ENCODE assay signal across 13 cellular contexts in the genomic region with DNA sequence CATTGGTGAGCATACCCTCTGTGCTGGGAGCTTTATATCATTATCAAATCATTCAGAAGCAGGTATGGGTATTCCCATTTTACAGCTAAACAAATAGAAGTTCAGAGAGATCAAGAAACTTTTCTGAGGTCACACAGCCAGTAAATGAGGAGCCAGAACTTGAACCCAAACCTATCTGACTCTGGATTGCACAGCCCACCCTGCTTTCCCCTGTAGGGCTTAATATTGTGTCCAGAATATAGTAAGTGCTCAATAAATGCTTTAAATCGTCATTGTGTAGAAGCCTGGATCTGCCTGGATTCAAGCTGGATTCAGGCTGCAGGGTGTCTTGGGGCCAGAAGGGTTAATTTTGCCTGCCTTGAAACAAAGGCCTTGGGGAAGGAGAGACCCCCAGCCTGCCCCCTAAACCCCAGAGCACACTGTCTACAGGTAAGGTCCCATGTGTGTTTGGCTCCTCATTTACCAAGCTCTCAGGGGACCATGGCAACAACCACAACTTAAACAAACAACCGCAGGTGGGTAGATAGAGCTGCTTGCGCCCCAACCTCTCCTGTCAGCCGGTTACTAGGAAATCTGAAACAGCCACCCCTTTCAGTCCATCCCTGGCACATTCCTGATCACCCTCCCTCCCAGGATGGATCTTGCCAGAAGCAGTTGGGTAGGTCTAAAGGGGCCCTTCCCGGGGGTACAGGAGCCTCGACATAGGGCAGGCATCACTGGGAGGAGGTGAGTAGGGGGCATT. TPM values are rescaled to one million over a fixed set of nuclear protein-coding genes. Genes with fewer than 3 reads are reported as not detected.
A peak's percentile ranks its signal among the peaks of the same experiment; 100 is the strongest.
DNase-seq lines count a peak whose midpoint lies in the region; ATAC-seq and TF ChIP-seq lines count a peak whose summit lies in the region.
"Had no signal": no experiment of that assay in that cellular context is flagged by ENCODE, and none has a peak within 500 bp of the region (broad histone marks: within the 10 kb centered on the region; RNA-seq: fewer than 3 reads in every experiment).

No MANE protein-coding gene starts in this region.

- in situ Hi-C loops in mammary epithelial cell (cut with MboI; ENCODE audit: low sequenced_read_pairs in 2 of 2), result loop anchor here in 1 of 2 donors (10.0 kb wide), 1 partner anchor 80 kb away; the partner anchor contains the start of gene SEC14L2

- H2AFZ ChIP-seq in mammary epithelial cell (ENCODE audit: low read depth, low read length), result no peak overlapping the region

- CTCF ChIA-PET in mammary epithelial cell (lab: Charles Lee; ENCODE audit: low non-redundant PET), result no interaction called here
- CTCF ChIA-PET in MCF 10A (lab: Yijun Ruan, JAX), result interaction anchor here (0.9 to 4.2 kb wide), 4 partner anchors 10 to 185 kb away, joined by 3 to 27 read pairs (median 4); no protein-coding TSS in a partner anchor

- no peaks in the 10 kb centered on the region for H4K20me1 ChIP-seq in mammary epithelial cell (ENCODE audit: insufficient read depth, low read length)

- peaks cover 6% of the 10 kb centered on the region for H3K9me3 Mint-ChIP-seq in MCF 10A (ENCODE audit: unreplicated experiment)
- H3K9me3 Mint-ChIP-seq: activated naive CD4-positive, alpha-beta T cell treated with anti-CD3 and anti-CD28 coated beads, Interleukin-2, amount 50 U/mL, for 72 hours; dendritic cell treated with granulocyte-macrophage colony-stimulating factor and Interleukin-4, amounts not matched to agents 40 ng/mL and 50 ng/mL, for 4 days had no signal

- dilution Hi-C loops in mammary epithelial cell (cut with HindIII; ENCODE audit: low sequenced_read_pairs), result loop anchor here (5.0 kb wide), 2 partner anchors 68 to 87 kb away; no protein-coding TSS in a partner anchor

- 16% methylated on average over 5 of the region's 6 CpGs for WGBS in mammary epithelial cell (ENCODE audit: low coverage, missing lambda C conversion rate)
- WGBS in body of pancreas, 2 donors, result 24 to 46% methylated on average over 6 of the region's 6 CpGs
- 40 to 44% methylated on average over 1 to 6 of the region's 6 CpGs for WGBS in esophagus squamous epithelium, 2 donors

- H3K36me3 ChIP-seq in mammary epithelial cell (ENCODE audit: insufficient read depth, low read length) (no peaks in the 10 kb centered on the region), body of pancreas (replicated peaks in 1 of 2; ENCODE audit: insufficient read depth in 1 of 2, low read depth in 2 of 2) (no peaks in the 10 kb centered on the region), upper lobe of right lung (no peaks in the 10 kb centered on the region), esophagus squamous epithelium (no peaks in the 10 kb centered on the region)
- H3K36me3 ChIP-seq: sigmoid colon had no signal

- H3K4me3 ChIP-seq in mammary epithelial cell (replicated peaks in 1 of 3; ENCODE audit: insufficient read depth in 1 of 3, low read depth in 2 of 3, low read length in 3 of 3) (no peak overlapping the region), body of pancreas (no peak overlapping the region), upper lobe of right lung (no peak overlapping the region), esophagus squamous epithelium (no peak overlapping the region)
- H3K4me3 ChIP-seq: sigmoid colon had no signal

- H3K9ac ChIP-seq in mammary epithelial cell (ENCODE audit: insufficient read depth, low read length), result no peak overlapping the region

- ATAC-seq in body of pancreas, result peak; percentile 56
- ATAC-seq in upper lobe of right lung, result peak; percentile 53
- ATAC-seq: activated naive CD4-positive, alpha-beta T cell treated with anti-CD3 and anti-CD28 coated beads, Interleukin-2, amount 50 U/mL, for 72 hours had no signal

- peaks cover 8% of the 10 kb centered on the region for H3K4me1 ChIP-seq in mammary epithelial cell (ENCODE audit: insufficient read depth, low read length)
- H3K4me1 ChIP-seq in body of pancreas, result no peaks in the 10 kb centered on the region
- no peaks in the 10 kb centered on the region for H3K4me1 ChIP-seq in upper lobe of right lung
- H3K4me1 ChIP-seq in esophagus squamous epithelium, result peaks cover 0 to 11% (median 0%) of the 10 kb centered on the region in 3 donors
- H3K4me1 ChIP-seq: sigmoid colon had no signal

- no peaks in the 10 kb centered on the region for H3K79me2 ChIP-seq in mammary epithelial cell (ENCODE audit: insufficient read depth, low read length)

- no peaks in the 10 kb centered on the region for H3K36me3 Mint-ChIP-seq in MCF 10A (ENCODE audit: insufficient read depth, unreplicated experiment)
- H3K36me3 Mint-ChIP-seq: activated naive CD4-positive, alpha-beta T cell treated with anti-CD3 and anti-CD28 coated beads, Interleukin-2, amount 50 U/mL, for 72 hours had no signal

- no peaks in the 10 kb centered on the region for H3K9me3 ChIP-seq in mammary epithelial cell (replicated peaks; ENCODE audit: insufficient read depth, low read length)
- no peaks in the 10 kb centered on the region for H3K9me3 ChIP-seq in body of pancreas
- no peaks in the 10 kb centered on the region for H3K9me3 ChIP-seq in upper lobe of right lung
- no peaks in the 10 kb centered on the region for H3K9me3 ChIP-seq in esophagus squamous epithelium
- H3K9me3 ChIP-seq: sigmoid colon had no signal

- no peak overlapping the region for H3K4me3 Mint-ChIP-seq in MCF 10A (ENCODE audit: unreplicated experiment)
- H3K4me3 Mint-ChIP-seq: dendritic cell treated with granulocyte-macrophage colony-stimulating factor and Interleukin-4, amounts not matched to agents 40 ng/mL and 50 ng/mL, for 4 days had no signal

- no peak overlapping the region for H3K27ac ChIP-seq in mammary epithelial cell (ENCODE audit: insufficient read depth, low read depth, low read length)
- no peak overlapping the region for H3K27ac ChIP-seq in body of pancreas
- no peak overlapping the region for H3K27ac ChIP-seq in upper lobe of right lung
- H3K27ac ChIP-seq in esophagus squamous epithelium, result no peak overlapping the region
- H3K27ac ChIP-seq: sigmoid colon had no signal

- BruUV-seq in mammary epithelial cell (replicated peaks; lab: Mats Ljungman, UMichigan) (no TSS peak), MCF 10A (replicated peaks; lab: Mats Ljungman, UMichigan) (no TSS peak)

- H3K27me3 ChIP-seq in mammary epithelial cell (ENCODE audit: insufficient read depth, low read length), result no peaks in the 10 kb centered on the region
- H3K27me3 ChIP-seq in body of pancreas, result no peaks in the 10 kb centered on the region
- H3K27me3 ChIP-seq in upper lobe of right lung, result peaks cover 4% of the 10 kb centered on the region
- peaks cover 0 to 38% (median 0%) of the 10 kb centered on the region in 4 donors for H3K27me3 ChIP-seq in esophagus squamous epithelium

- DNase-seq in mammary epithelial cell (peak; percentile 25), MCF 10A (ENCODE audit: unreplicated experiment) (no peak), NCI-H345 (lab: John Stamatoyannopoulos, UW) (peak; percentile 55), body of pancreas (peak in 3 of 4 donors; percentile 37 to 57 (median 50)), upper lobe of right lung (no peak), esophagus squamous epithelium (lab: John Stamatoyannopoulos, UW) (no peak), COLO829 (ENCODE audit: low spot score) (no peak), midbrain (lab: John Stamatoyannopoulos, UW) (no peak)
- DNase-seq: sigmoid colon had no signal

- H3K4me1 Mint-ChIP-seq in MCF 10A (ENCODE audit: insufficient read depth, unreplicated experiment), result peaks cover 8% of the 10 kb centered on the region

- H3K27ac Mint-ChIP-seq in MCF 10A (ENCODE audit: low read depth, unreplicated experiment), result no peak overlapping the region
- H3K27ac Mint-ChIP-seq: activated naive CD4-positive, alpha-beta T cell treated with anti-CD3 and anti-CD28 coated beads, Interleukin-2, amount 50 U/mL, for 72 hours; dendritic cell treated with granulocyte-macrophage colony-stimulating factor and Interleukin-4, amounts not matched to agents 40 ng/mL and 50 ng/mL, for 4 days had no signal

- POLR2A ChIA-PET in MCF 10A (lab: Yijun Ruan, JAX), result interaction anchor here (0.7 kb wide), 1 partner anchor 9 kb away, joined by 3 read pairs; no protein-coding TSS in a partner anchor

- peaks cover 12% of the 10 kb centered on the region for H3K27me3 Mint-ChIP-seq in MCF 10A (ENCODE audit: insufficient read depth, unreplicated experiment)

- H3K4me2 ChIP-seq in mammary epithelial cell (ENCODE audit: insufficient read depth, low read depth, low read length), result no peak overlapping the region

- no peak for TF ChIP-seq POLR2A in body of pancreas (IDR thresholded peaks at IDR 0.05)
- no peak for TF ChIP-seq POLR2A in esophagus squamous epithelium (IDR thresholded peaks at IDR 0.05)

- TF ChIP-seq CTCF in mammary epithelial cell (conservative IDR thresholded peaks at IDR 0.05 in 1 of 2, IDR thresholded peaks at IDR 0.05 in 1 of 2; ENCODE audit: extremely low read depth in 1 of 2, insufficient read depth in 1 of 2, low read depth in 1 of 2, low read length in 2 of 2) (no peak), MCF 10A (IDR thresholded peaks at IDR 0.05; ENCODE audit: unreplicated experiment) (no peak), body of pancreas (IDR thresholded peaks at IDR 0.05) (no peak), upper lobe of right lung (IDR thresholded peaks at IDR 0.05) (no peak), esophagus squamous epithelium (IDR thresholded peaks at IDR 0.05) (no peak)

- intact Hi-C loops in mammary epithelial cell (cut with micrococcal nuclease) (no loop called here), MCF 10A (cut with micrococcal nuclease) (no loop called here), body of pancreas (cut with DNase I) (no loop called here), upper lobe of right lung (cut with DNase I) (no loop called here), esophagus squamous epithelium (cut with DNase I) (no loop called here)

RNA-seq across cellular contexts. Expression of gene SEC14L3, which starts 3.0 kb away (rescaled TPM):
- total RNA-seq in mammary epithelial cell (not detected), MCF 10A (2022) (not detected in 2 replicates), body of pancreas (not detected), upper lobe of right lung (not detected), esophagus squamous epithelium (under 1 TPM in 1 of 4 donors, not detected in 3; 0.19 TPM)
- not detected for polyA plus RNA-seq in mammary epithelial cell
- polyA minus RNA-seq in mammary epithelial cell, result not detected
- total RNA-seq: activated naive CD4-positive, alpha-beta T cell treated with anti-CD3 and anti-CD28 coated beads, Interleukin-2, amount 50 U/mL, for 72 hours; myocyte; sigmoid colon had no signal
- polyA plus RNA-seq: BJ had no signal

RNA-seq across cellular contexts. Expression of gene SEC14L4, which starts 30.6 kb away (rescaled TPM):
- total RNA-seq in mammary epithelial cell (not detected), MCF 10A (2022) (not detected in 2 replicates), body of pancreas (under 1 TPM in 1 of 2 donors, not detected in 1; 0.66 TPM), upper lobe of right lung (16.8 TPM), esophagus squamous epithelium (not detected)
- polyA plus RNA-seq in mammary epithelial cell, result 0.24 TPM
- polyA minus RNA-seq in mammary epithelial cell, result 3.5 TPM
- total RNA-seq: myocyte, sigmoid colon had no signal
- polyA plus RNA-seq: BJ had no signal

RNA-seq across cellular contexts. Expression of gene MTFP1, which starts 49.3 kb away (rescaled TPM):
- total RNA-seq in mammary epithelial cell (1 to 10 TPM; 1.5 to 6.9 TPM), MCF 10A (2022) (23.2 and 31.6 TPM in 2 replicates), body of pancreas (10 to 100 TPM in 1 of 2 donors, 1 to 10 TPM in 1; 9.9 to 18.5 TPM), upper lobe of right lung (11.3 TPM), esophagus squamous epithelium (10 to 100 TPM; 15.9 to 21.2 (median 19.0) TPM)
- polyA plus RNA-seq in mammary epithelial cell, result 14.3 TPM
- polyA minus RNA-seq in mammary epithelial cell, result not detected

Comparison
In these comparisons a context has a peak if more than half of its experiments do, and no peak if none do; other contexts are left out.
1. DNase-seq: peak in mammary epithelial cell (single experiment), NCI-H345 (single experiment) and body of pancreas (3 of 4); none in MCF 10A (single experiment), upper lobe of right lung (single experiment), esophagus squamous epithelium (single experiment), COLO829 (single experiment) and midbrain (single experiment).
2. RNA of gene SEC14L4, which starts 30.6 kb away (total RNA-seq): 16.8 TPM in upper lobe of right lung (single experiment); 0.66 TPM in body of pancreas, not detected in mammary epithelial cell, not detected in MCF 10A and not detected in esophagus squamous epithelium; every median in the first group is over 10 times any median in the second.